14 cellular contexts compared by ENCODE assay signal in genomic region chr2:241302759-241303651, GRCh38. TPM values are rescaled to one million over a fixed set of nuclear protein-coding genes. Genes with fewer than 3 reads are reported as not detected.
DNase-seq lines count a peak whose midpoint lies in the region; ATAC-seq and TF ChIP-seq lines count a peak whose summit lies in the region.
"Had no signal": no experiment of that assay in that cellular context is flagged by ENCODE, and none has a peak within 500 bp of the region (broad histone marks: within the 10 kb centered on the region; RNA-seq: fewer than 3 reads in every experiment).

No MANE protein-coding gene starts in this region.

- CTCF ChIA-PET in PC-9 (lab: Charles Lee): no interaction called here

- BruUV-seq in PC-9 (replicated peaks; lab: Mats Ljungman, UMichigan): no TSS peak

- H3K27me3 ChIP-seq in PC-9 (ENCODE audit: insufficient read depth, low read depth) (no peaks in the 10 kb centered on the region), cardiac muscle cell (no peaks in the 10 kb centered on the region)

- intact Hi-C loops in PC-9 (cut with micrococcal nuclease; ENCODE audit: unreplicated experiment): no loop called here

- H3K27ac ChIP-seq in PC-9 (peak overlapping the region; percentile 11; the same call in 1 of the 2 replicates), cardiac muscle cell (peak overlapping the region; percentile 93)
- H3K27ac ChIP-seq: skin epidermis had no signal

- peak overlapping the region; percentile 42 for H3K27ac Mint-ChIP-seq in osteocyte (ENCODE audit: unreplicated experiment)

- ATAC-seq in GM19455 (IDR thresholded peaks at IDR 0.05; ENCODE audit: unreplicated experiment) (no peak), HG03025 (IDR thresholded peaks at IDR 0.05; ENCODE audit: low FRiP score, unreplicated experiment) (no peak)

- peaks cover 22% of the 10 kb centered on the region; the same call in 1 of the 2 replicates for H3F3A ChIP-seq in PC-9 (ENCODE audit: insufficient read depth, low read depth)

- H3K36me3 Mint-ChIP-seq in osteocyte (ENCODE audit: unreplicated experiment): peaks cover 2% of the 10 kb centered on the region

- H3K4me3 ChIP-seq in PC-9 (no peak overlapping the region), cardiac muscle cell (no peak overlapping the region)
- H3K4me3 ChIP-seq: skin epidermis had no signal

- peaks cover 95% of the 10 kb centered on the region for H3K79me2 ChIP-seq in PC-9 (ENCODE audit: low read depth)

- H3K4me2 ChIP-seq in PC-9: no peak overlapping the region

- H4K20me1 ChIP-seq in PC-9 (ENCODE audit: insufficient read depth): peaks cover 93% of the 10 kb centered on the region

- H3K36me3 ChIP-seq in PC-9 (ENCODE audit: low read depth) (0 out of 2 replicates have a peak, but pooled peaks cover 2% of the 10 kb centered on the region), cardiac muscle cell (no peaks in the 10 kb centered on the region)

- no peaks in the 10 kb centered on the region for H3K9me2 ChIP-seq in PC-9 (ENCODE audit: insufficient read depth)

- H3K9me3 Mint-ChIP-seq in osteocyte (ENCODE audit: unreplicated experiment): no peaks in the 10 kb centered on the region
- H3K9me3 Mint-ChIP-seq: central memory CD8-positive, alpha-beta T cell had no signal

- H3K4me1 ChIP-seq in PC-9 (replicated peaks; ENCODE audit: insufficient read depth) (no peaks in the 10 kb centered on the region; the same call in 1 of the 2 replicates), cardiac muscle cell (ENCODE audit: low read depth) (peaks cover 21% of the 10 kb centered on the region)

- no peak overlapping the region for H2AFZ ChIP-seq in PC-9

- POLR2A ChIA-PET in PC-9 (lab: Charles Lee; ENCODE audit: unreplicated experiment): interaction anchor here (0.6 kb wide), 3 partner anchors 11 to 550 kb away, joined by 3 to 8 read pairs (median 3); no protein-coding TSS in a partner anchor

- peaks cover 17% of the 10 kb centered on the region for H3K4me1 Mint-ChIP-seq in osteocyte (ENCODE audit: unreplicated experiment)

- DNase-seq in DMS79 treated with DMSO at 0.1 percent for 48 hours (lab: John Stamatoyannopoulos, UW) (peak; percentile 8), PC-9 (no peak), cardiac muscle cell (ENCODE audit: low read depth in 1 of 2, low spot score in 1 of 2) (peak in 1 of 2 donors; percentile 53), osteocyte (ENCODE audit: extremely low spot score, unreplicated experiment) (no peak), NCI-H2171 treated with DMSO at 0.1 percent for 48 hours (lab: John Stamatoyannopoulos, UW) (no peak)
- DNase-seq: activated CD4-positive, alpha-beta T cell treated with anti-CD3 and anti-CD28 coated beads, Interleukin-2, amount 50 U/mL, for 48 hours; activated gamma-delta T cell; Calu3; NCI-H1092 treated with DMSO at 0.1 percent for 48 hours; NCI-H446 had no signal

- no peak overlapping the region for H3K4me3 Mint-ChIP-seq in osteocyte (ENCODE audit: unreplicated experiment)
- H3K4me3 Mint-ChIP-seq: central memory CD8-positive, alpha-beta T cell had no signal

- TF ChIP-seq CTCF in PC-9 (conservative IDR thresholded peaks at IDR 0.05) (no peak), cardiac muscle cell (IDR thresholded peaks at IDR 0.05; ENCODE audit: low read depth, low read length) (no peak), osteocyte (IDR thresholded peaks at IDR 0.05) (no peak)

- no peaks in the 10 kb centered on the region for H3K27me3 Mint-ChIP-seq in osteocyte (ENCODE audit: unreplicated experiment)
- H3K27me3 Mint-ChIP-seq: central memory CD8-positive, alpha-beta T cell had no signal

- H3K9me3 ChIP-seq in PC-9 (ENCODE audit: insufficient read depth, low read depth): no peaks in the 10 kb centered on the region
- H3K9me3 ChIP-seq in cardiac muscle cell (ENCODE audit: low read depth): no peaks in the 10 kb centered on the region

RNA-seq across cellular contexts. Expression of gene HDLBP, which starts 12.5 kb away (rescaled TPM):
- 715 and 908 TPM in 2 replicates for total RNA-seq in PC-9 (2021)
- 313 and 329 TPM in 2 replicates for total RNA-seq in cardiac muscle cell
- polyA plus RNA-seq in cardiac muscle cell: 261 and 295 TPM in 2 replicates
- total RNA-seq in osteocyte: 839 and 856 TPM in 2 replicates

RNA-seq across cellular contexts. Expression of gene SEPTIN2, which starts 12.7 kb away (rescaled TPM):
- total RNA-seq in PC-9 (2021): 431 and 500 TPM in 2 replicates
- 334 and 386 TPM in 2 replicates for total RNA-seq in cardiac muscle cell
- 627 and 695 TPM in 2 replicates for polyA plus RNA-seq in cardiac muscle cell
- total RNA-seq in osteocyte: 547 and 557 TPM in 2 replicates

RNA-seq across cellular contexts. Expression of gene FARP2, which starts 53.1 kb away (rescaled TPM):
- total RNA-seq in PC-9 (2021): 81.5 and 89.1 TPM in 2 replicates
- 24.4 and 26.5 TPM in 2 replicates for total RNA-seq in cardiac muscle cell
- polyA plus RNA-seq in cardiac muscle cell: 26.5 and 32.7 TPM in 2 replicates
- 54.5 and 70.1 TPM in 2 replicates for total RNA-seq in osteocyte
